Comparison of ENCODE assay signal across 1 cellular context in the genomic region with DNA sequence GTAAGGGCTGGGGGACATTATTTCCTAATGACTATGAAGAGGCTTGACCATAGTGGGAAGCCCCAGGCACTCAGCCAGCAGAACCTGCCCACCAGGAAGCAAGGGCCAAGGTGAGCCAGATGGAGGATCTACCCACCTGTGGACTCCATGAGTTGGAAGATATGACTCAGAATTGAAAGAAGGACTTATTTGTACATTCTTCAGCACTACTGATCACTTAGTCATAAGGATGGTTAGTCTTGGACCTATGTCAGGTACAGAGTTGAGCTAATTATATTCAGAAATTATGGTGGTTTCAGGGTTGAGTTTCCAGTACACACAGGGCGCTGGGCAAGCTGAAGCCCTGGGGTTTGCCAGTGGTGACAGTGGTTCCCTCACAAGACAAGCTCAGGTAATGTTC.
TF ChIP-seq lines count a peak whose summit lies in the region.

No MANE protein-coding gene starts in this region.

TF ChIP-seq in GM12878, 131 proteins besides CTCF, POLR2A, EP300 and RAD21:
- TF ChIP-seq, protein P1, sequence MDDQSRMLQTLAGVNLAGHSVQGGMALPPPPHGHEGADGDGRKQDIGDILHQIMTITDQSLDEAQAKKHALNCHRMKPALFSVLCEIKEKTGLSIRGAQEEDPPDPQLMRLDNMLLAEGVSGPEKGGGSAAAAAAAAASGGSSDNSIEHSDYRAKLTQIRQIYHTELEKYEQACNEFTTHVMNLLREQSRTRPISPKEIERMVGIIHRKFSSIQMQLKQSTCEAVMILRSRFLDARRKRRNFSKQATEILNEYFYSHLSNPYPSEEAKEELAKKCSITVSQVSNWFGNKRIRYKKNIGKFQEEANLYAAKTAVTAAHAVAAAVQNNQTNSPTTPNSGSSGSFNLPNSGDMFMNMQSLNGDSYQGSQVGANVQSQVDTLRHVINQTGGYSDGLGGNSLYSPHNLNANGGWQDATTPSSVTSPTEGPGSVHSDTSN (IDR thresholded peaks at IDR 0.05; ENCODE audit: insufficient replicate concordance, low read depth, low read length), result no peak
- TF ChIP-seq BCL11A (IDR thresholded peaks at IDR 0.05; ENCODE audit: low read depth, low read length) (peak; percentile 45; the same call in 1 of the 2 replicates), CHD2 (IDR thresholded peaks at IDR 0.05; ENCODE audit: borderline replicate concordance, low read depth, low read length) (no peak), SIN3A (IDR thresholded peaks at IDR 0.05; ENCODE audit: low read depth, low read length) (no peak), CHD1 (IDR thresholded peaks at IDR 0.05; ENCODE audit: low read depth, low read length) (no peak), MAX (IDR thresholded peaks at IDR 0.05; ENCODE audit: low read depth, low read length) (no peak), IRF4 (IDR thresholded peaks at IDR 0.05; ENCODE audit: low read depth, low read length) (0 out of 2 replicates have a peak, but pooled peaks have one; percentile 10), IKZF2 (IDR thresholded peaks at IDR 0.05) (peak in 1 of 2 experiments; percentile 23; a peak in 2 of 4 replicates), RELB (IDR thresholded peaks at IDR 0.05; ENCODE audit: low read depth) (0 out of 2 replicates have a peak, but pooled peaks have one; percentile 32), ZNF217 (IDR thresholded peaks at IDR 0.05) (no peak), EED (IDR thresholded peaks at IDR 0.05; ENCODE audit: low read depth) (peak; percentile 66), USF1 (IDR thresholded peaks at IDR 0.05; ENCODE audit: borderline replicate concordance, extremely low read length, insufficient read depth, low read depth, low read length) (no peak), SREBF2 (IDR thresholded peaks at IDR 0.05; ENCODE audit: low read length) (no peak), TCF3 (IDR thresholded peaks at IDR 0.05; ENCODE audit: borderline replicate concordance, insufficient read depth, low read depth, low read length) (peak; percentile 51; the same call in 1 of the 2 replicates), MYB (IDR thresholded peaks at IDR 0.05; ENCODE audit: borderline replicate concordance, low read depth, low read length) (no peak), NFIC (IDR thresholded peaks at IDR 0.05; ENCODE audit: low read depth, low read length) (peak; percentile 52; the same call in 1 of the 2 replicates), NFYA (IDR thresholded peaks at IDR 0.05; ENCODE audit: borderline replicate concordance, low read depth, low read length) (no peak), MTA2 (IDR thresholded peaks at IDR 0.05; ENCODE audit: low read depth) (peak; percentile 48), HDAC6 (IDR thresholded peaks at IDR 0.05; ENCODE audit: unreplicated experiment) (no peak), BRCA1 (IDR thresholded peaks at IDR 0.05; ENCODE audit: low read depth, low read length) (no peak), RUNX3 (IDR thresholded peaks at IDR 0.05; ENCODE audit: low read length) (peak; percentile 57; the same call in 1 of the 2 replicates), TAF1 (IDR thresholded peaks at IDR 0.05; ENCODE audit: borderline replicate concordance, low read depth, low read length) (no peak), TCF12 (IDR thresholded peaks at IDR 0.05; ENCODE audit: low read depth, low read length) (0 out of 2 replicates have a peak, but pooled peaks have one; percentile 55), JUNB (IDR thresholded peaks at IDR 0.05) (peak; percentile 49), CBFB (IDR thresholded peaks at IDR 0.05; ENCODE audit: low read depth) (no peak)
- TF ChIP-seq, protein P2, sequence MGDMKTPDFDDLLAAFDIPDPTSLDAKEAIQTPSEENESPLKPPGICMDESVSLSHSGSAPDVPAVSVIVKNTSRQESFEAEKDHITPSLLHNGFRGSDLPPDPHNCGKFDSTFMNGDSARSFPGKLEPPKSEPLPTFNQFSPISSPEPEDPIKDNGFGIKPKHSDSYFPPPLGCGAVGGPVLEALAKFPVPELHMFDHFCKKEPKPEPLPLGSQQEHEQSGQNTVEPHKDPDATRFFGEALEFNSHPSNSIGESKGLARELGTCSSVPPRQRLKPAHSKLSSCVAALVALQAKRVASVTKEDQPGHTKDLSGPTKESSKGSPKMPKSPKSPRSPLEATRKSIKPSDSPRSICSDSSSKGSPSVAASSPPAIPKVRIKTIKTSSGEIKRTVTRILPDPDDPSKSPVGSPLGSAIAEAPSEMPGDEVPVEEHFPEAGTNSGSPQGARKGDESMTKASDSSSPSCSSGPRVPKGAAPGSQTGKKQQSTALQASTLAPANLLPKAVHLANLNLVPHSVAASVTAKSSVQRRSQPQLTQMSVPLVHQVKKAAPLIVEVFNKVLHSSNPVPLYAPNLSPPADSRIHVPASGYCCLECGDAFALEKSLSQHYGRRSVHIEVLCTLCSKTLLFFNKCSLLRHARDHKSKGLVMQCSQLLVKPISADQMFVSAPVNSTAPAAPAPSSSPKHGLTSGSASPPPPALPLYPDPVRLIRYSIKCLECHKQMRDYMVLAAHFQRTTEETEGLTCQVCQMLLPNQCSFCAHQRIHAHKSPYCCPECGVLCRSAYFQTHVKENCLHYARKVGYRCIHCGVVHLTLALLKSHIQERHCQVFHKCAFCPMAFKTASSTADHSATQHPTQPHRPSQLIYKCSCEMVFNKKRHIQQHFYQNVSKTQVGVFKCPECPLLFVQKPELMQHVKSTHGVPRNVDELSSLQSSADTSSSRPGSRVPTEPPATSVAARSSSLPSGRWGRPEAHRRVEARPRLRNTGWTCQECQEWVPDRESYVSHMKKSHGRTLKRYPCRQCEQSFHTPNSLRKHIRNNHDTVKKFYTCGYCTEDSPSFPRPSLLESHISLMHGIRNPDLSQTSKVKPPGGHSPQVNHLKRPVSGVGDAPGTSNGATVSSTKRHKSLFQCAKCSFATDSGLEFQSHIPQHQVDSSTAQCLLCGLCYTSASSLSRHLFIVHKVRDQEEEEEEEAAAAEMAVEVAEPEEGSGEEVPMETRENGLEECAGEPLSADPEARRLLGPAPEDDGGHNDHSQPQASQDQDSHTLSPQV (IDR thresholded peaks at IDR 0.05), result no peak
- TF ChIP-seq, protein P3, sequence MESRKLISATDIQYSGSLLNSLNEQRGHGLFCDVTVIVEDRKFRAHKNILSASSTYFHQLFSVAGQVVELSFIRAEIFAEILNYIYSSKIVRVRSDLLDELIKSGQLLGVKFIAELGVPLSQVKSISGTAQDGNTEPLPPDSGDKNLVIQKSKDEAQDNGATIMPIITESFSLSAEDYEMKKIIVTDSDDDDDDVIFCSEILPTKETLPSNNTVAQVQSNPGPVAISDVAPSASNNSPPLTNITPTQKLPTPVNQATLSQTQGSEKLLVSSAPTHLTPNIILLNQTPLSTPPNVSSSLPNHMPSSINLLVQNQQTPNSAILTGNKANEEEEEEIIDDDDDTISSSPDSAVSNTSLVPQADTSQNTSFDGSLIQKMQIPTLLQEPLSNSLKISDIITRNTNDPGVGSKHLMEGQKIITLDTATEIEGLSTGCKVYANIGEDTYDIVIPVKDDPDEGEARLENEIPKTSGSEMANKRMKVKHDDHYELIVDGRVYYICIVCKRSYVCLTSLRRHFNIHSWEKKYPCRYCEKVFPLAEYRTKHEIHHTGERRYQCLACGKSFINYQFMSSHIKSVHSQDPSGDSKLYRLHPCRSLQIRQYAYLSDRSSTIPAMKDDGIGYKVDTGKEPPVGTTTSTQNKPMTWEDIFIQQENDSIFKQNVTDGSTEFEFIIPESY (IDR thresholded peaks at IDR 0.05), result no peak
TF ChIP-seq in GM12878: peak in this region for 11.
